14 cellular contexts compared by ENCODE assay signal in genomic region chr2:128607981-128608506, GRCh38.
DNase-seq lines count a peak whose midpoint lies in the region; FAIRE-seq and TF ChIP-seq lines count a peak whose summit lies in the region.
"Had no signal": no experiment of that assay in that cellular context is flagged by ENCODE, and none has a peak within 500 bp of the region (broad histone marks: within the 10 kb centered on the region; RNA-seq: fewer than 3 reads in every experiment).

No MANE protein-coding gene starts in this region.

- peak; percentile 14 for TF ChIP-seq CTCF in brain microvascular endothelial cell (IDR thresholded peaks at IDR 0.05; ENCODE audit: low read depth, low read length, missing control alignments)
- no peak for TF ChIP-seq CTCF in keratinocyte (optimal IDR thresholded peaks at IDR 0.05 in 1 of 3, IDR thresholded peaks at IDR 0.05 in 1 of 3, conservative IDR thresholded peaks at IDR 0.05 in 1 of 3; ENCODE audit: extremely low read depth in 1 of 3, insufficient read depth in 2 of 3, low read length in 3 of 3)
- TF ChIP-seq CTCF in suprapubic skin (IDR thresholded peaks at IDR 0.05) = no peak

- no peaks in the 10 kb centered on the region for H3K36me3 ChIP-seq in brain microvascular endothelial cell (replicated peaks)
- H3K36me3 ChIP-seq in keratinocyte (ENCODE audit: control insufficient read depth in 2 of 2, extremely low read depth in 1 of 2, insufficient read depth in 2 of 2, low read length in 2 of 2) = no peaks in the 10 kb centered on the region
- no peaks in the 10 kb centered on the region for H3K36me3 ChIP-seq in suprapubic skin

- no peaks in the 10 kb centered on the region for H4K20me1 ChIP-seq in keratinocyte (ENCODE audit: control insufficient read depth, extremely low read depth, insufficient read depth, low read length)

- H3K9me1 ChIP-seq in keratinocyte (ENCODE audit: control insufficient read depth, extremely low read depth, insufficient read depth, low read length) = no peaks in the 10 kb centered on the region

- H3K9ac ChIP-seq in keratinocyte (ENCODE audit: control insufficient read depth, extremely low read depth, insufficient read depth, low read length) = no peak overlapping the region

- FAIRE-seq in keratinocyte (lab: Jason Lieb, UNC) = no peak
- FAIRE-seq: A204.1, H54, HTR-8/SVneo had no signal

- peak overlapping the region; percentile 67 for H3K4me2 ChIP-seq in keratinocyte (ENCODE audit: control insufficient read depth, extremely low read depth, insufficient read depth, low read depth, low read length)

- DNase-seq in NCI-H1694 (lab: John Stamatoyannopoulos, UW) (peak; percentile 5), NCI-H1694 treated with DMSO at 0.1 percent for 48 hours (lab: John Stamatoyannopoulos, UW) (no peak), brain microvascular endothelial cell (no peak), keratinocyte (ENCODE audit: low read depth, low spot score) (no peak), suprapubic skin (ENCODE audit: low spot score in 2 of 2) (peak; percentile 52 to 72), NCI-H774 (lab: John Stamatoyannopoulos, UW) (no peak), COR-L47 (lab: John Stamatoyannopoulos, UW) (no peak), COLO829 (ENCODE audit: low spot score) (no peak)
- DNase-seq: activated CD4-positive, alpha-beta T cell treated with anti-CD3 and anti-CD28 coated beads, Interleukin-2, amount 10 ng/mL, durations not matched to agents 7 days and 5 days; activated gamma-delta T cell; trophoblast cell had no signal

- peak overlapping the region; percentile 65 for H2AFZ ChIP-seq in keratinocyte (ENCODE audit: control insufficient read depth, low read length)

- H3K9me3 ChIP-seq in keratinocyte (ENCODE audit: control insufficient read depth, low read depth, low read length) (no peaks in the 10 kb centered on the region), suprapubic skin (no peaks in the 10 kb centered on the region)

- dilution Hi-C loops in keratinocyte (cut with MboI; ENCODE audit: extremely low pct_ligation_motif_present, low sequenced_read_pairs) = no loop called here

- H3K4me1 ChIP-seq in keratinocyte (ENCODE audit: control insufficient read depth, extremely low read depth, insufficient read depth, low read length) (no peaks in the 10 kb centered on the region), suprapubic skin (peaks cover 9% of the 10 kb centered on the region)

- H3K27me3 ChIP-seq in brain microvascular endothelial cell (replicated peaks) (no peaks in the 10 kb centered on the region), keratinocyte (ENCODE audit: control insufficient read depth, extremely low read depth, insufficient read depth, low read length) (no peaks in the 10 kb centered on the region), suprapubic skin (no peaks in the 10 kb centered on the region)

- no peak for TF ChIP-seq POLR2A in suprapubic skin (IDR thresholded peaks at IDR 0.05)

- H3K27ac ChIP-seq in brain microvascular endothelial cell (no peak overlapping the region), keratinocyte (ENCODE audit: control insufficient read depth, insufficient read depth, low read length) (no peak overlapping the region), suprapubic skin (no peak overlapping the region)

- no peaks in the 10 kb centered on the region for H3K79me2 ChIP-seq in keratinocyte (ENCODE audit: control insufficient read depth, insufficient read depth, low read length)

- in situ Hi-C loops in brain microvascular endothelial cell (cut with HindIII; ENCODE audit: low pct_ligation_motif_present, low sequenced_read_pairs) = no loop called here

- H3K4me3 ChIP-seq in brain microvascular endothelial cell (ENCODE audit: low read depth, low read length) (peak overlapping the region; percentile 29), keratinocyte (ENCODE audit: control insufficient read depth in 2 of 3, extremely low read depth in 1 of 3, insufficient read depth in 2 of 3, low read depth in 1 of 3, low read length in 3 of 3) (peak overlapping the region in 2 of 3 experiments; percentile 11 to 19), suprapubic skin (peak overlapping the region; percentile 2)

- 34% methylated on average over 11 of the region's 22 CpGs for WGBS in suprapubic skin

- TF ChIP-seq EP300 in suprapubic skin (IDR thresholded peaks at IDR 0.05) = no peak

Comparison
In these comparisons a context has a peak if more than half of its experiments do, and no peak if none do; other contexts are left out.
1. DNase-seq: peak in NCI-H1694 (single experiment) and suprapubic skin (2 of 2); none in NCI-H1694 treated with DMSO at 0.1 percent for 48 hours (single experiment), brain microvascular endothelial cell (single experiment), keratinocyte (single experiment), NCI-H774 (single experiment), COR-L47 (single experiment) and COLO829 (single experiment).
2. Peak in every context shown above with its lines, with median percentiles within 50 percentile points of each other: H3K4me3 ChIP-seq.